Comparison of ENCODE assay signal across 8 cellular contexts in genomic region chr1:19341201-19342076, GRCh38. TPM values are rescaled to one million over a fixed set of nuclear protein-coding genes. Genes with fewer than 3 reads are reported as not detected.
DNase-seq lines count a peak whose midpoint lies in the region; ATAC-seq and TF ChIP-seq lines count a peak whose summit lies in the region.

No MANE protein-coding gene starts in this region.

- no peak overlapping the region for H3K4me2 ChIP-seq in parathyroid adenoma (ENCODE audit: low read length)

- peak; percentile 69 for TF ChIP-seq CTCF in parathyroid adenoma (IDR thresholded peaks at IDR 0.05)
- TF ChIP-seq CTCF in transverse colon (IDR thresholded peaks at IDR 0.05), result peak; percentile 88 to 92 (median 91)

- no peak overlapping the region for H3K27ac ChIP-seq in SJSA1
- H3K27ac ChIP-seq in parathyroid adenoma, result no peak overlapping the region
- peak overlapping the region in 1 of 4 donors; percentile 52 for H3K27ac ChIP-seq in transverse colon

- H3K9ac ChIP-seq in parathyroid adenoma, result no peak overlapping the region

- H2AFZ ChIP-seq in parathyroid adenoma, result no peak overlapping the region

- no peak for TF ChIP-seq POLR2A in transverse colon (IDR thresholded peaks at IDR 0.05)

- in situ Hi-C loops in transverse colon (cut with MboI; ENCODE audit: low pct_ligation_motif_present in 1 of 4, low pct_unique_long_range_greater_than_20kb in 1 of 4, low sequenced_read_pairs in 3 of 4), result loop anchor here in 3 of 4 donors (5.0 to 10.0 kb wide), 2 partner anchors 311 to 313 kb away; no protein-coding TSS in a partner anchor

- no peak for ATAC-seq in GM18511 (IDR thresholded peaks at IDR 0.05; ENCODE audit: unreplicated experiment)

- TF ChIP-seq EP300 in transverse colon (IDR thresholded peaks at IDR 0.05; ENCODE audit: low read depth), result no peak

- WGBS in transverse colon (ENCODE audit: low coverage in 1 of 2), 2 donors, result 47 to 61% methylated on average over 5 to 25 of the region's 25 CpGs

- H3K27me3 ChIP-seq in SJSA1 (replicated peaks) (no peaks in the 10 kb centered on the region), parathyroid adenoma (ENCODE audit: control insufficient read depth, insufficient read depth, low read length) (no peaks in the 10 kb centered on the region), transverse colon (no peaks in the 10 kb centered on the region)

- no peaks in the 10 kb centered on the region for H3K79me2 ChIP-seq in parathyroid adenoma

- no peaks in the 10 kb centered on the region for H3K9me3 ChIP-seq in SJSA1 (replicated peaks)
- no peaks in the 10 kb centered on the region for H3K9me3 ChIP-seq in parathyroid adenoma (ENCODE audit: control insufficient read depth, low read length)
- no peaks in the 10 kb centered on the region for H3K9me3 ChIP-seq in transverse colon

- DNase-seq in COLO668 (lab: John Stamatoyannopoulos, UW; ENCODE audit: unreplicated experiment) (peak; percentile 80), HT1080 (ENCODE audit: low read depth) (peak; percentile 62), SJSA1 (ENCODE audit: low read depth in 1 of 2, low spot score in 2 of 2) (peak; percentile 49 to 76), germinal center (ENCODE audit: low spot score) (peak; percentile 84), transverse colon (peak; percentile 80)
- peak; percentile 64 for DNase-seq in activated gamma-delta T cell treated with anti-CD3 and anti-CD28 coated beads, Interleukin-2, amount 50 U/mL, for 16 hours (ENCODE audit: low read depth)

- no peaks in the 10 kb centered on the region for H3K4me1 ChIP-seq in SJSA1 (replicated peaks)
- no peaks in the 10 kb centered on the region for H3K4me1 ChIP-seq in parathyroid adenoma
- H3K4me1 ChIP-seq in transverse colon, result peaks cover 0 to 7% (median 2%) of the 10 kb centered on the region in 4 donors

- H3K36me3 ChIP-seq in SJSA1 (peaks cover 85% of the 10 kb centered on the region), parathyroid adenoma (ENCODE audit: control insufficient read depth, insufficient read depth, low read length) (no peaks in the 10 kb centered on the region), transverse colon (peaks cover 0 to 27% (median 7%) of the 10 kb centered on the region in 4 donors)

- no peak overlapping the region for H3K4me3 ChIP-seq in SJSA1
- H3K4me3 ChIP-seq in parathyroid adenoma (ENCODE audit: low read depth, low read length), result no peak overlapping the region
- H3K4me3 ChIP-seq in transverse colon, result no peak overlapping the region

- intact Hi-C loops in transverse colon (cut with DNase I; ENCODE audit: low total_unique reads), result no loop called here

RNA-seq across cellular contexts. Expression of gene SLC66A1, which starts 29.3 kb away (rescaled TPM):
- total RNA-seq in HT1080 (2014; rRNA removed; shearing (Covaris generic)), result 23.6 and 26.9 TPM in 2 replicates
- 17.1 and 21.2 TPM in 2 replicates for polyA plus RNA-seq in HT1080 (2015; cell fraction: cytosol; rRNA removed)
- polyA plus RNA-seq in HT1080 (2015; cell fraction: nucleus; rRNA removed), result 26.4 and 27.0 TPM in 2 replicates
- 11.5 and 14.8 TPM in 2 replicates for total RNA-seq in SJSA1 (2014; rRNA removed; shearing (Covaris generic))
- total RNA-seq in transverse colon, result 10 to 100 TPM; 19.1 to 53.9 (median 35.3) TPM

RNA-seq across cellular contexts. Expression of gene AKR7A2, which starts 29.5 kb away (rescaled TPM):
- total RNA-seq in HT1080 (2014; rRNA removed; shearing (Covaris generic)), result 124 and 139 TPM in 2 replicates
- 119 and 160 TPM in 2 replicates for polyA plus RNA-seq in HT1080 (2015; cell fraction: cytosol; rRNA removed)
- polyA plus RNA-seq in HT1080 (2015; cell fraction: nucleus; rRNA removed), result 62.8 and 78.3 TPM in 2 replicates
- 79.7 and 94.5 TPM in 2 replicates for total RNA-seq in SJSA1 (2014; rRNA removed; shearing (Covaris generic))
- total RNA-seq in transverse colon, result 100 to 1,000 TPM in 2 of 4 donors, 10 to 100 TPM in 2; 64.7 to 169 (median 112) TPM

RNA-seq across cellular contexts. Expression of gene AKR7A3, which starts 52.9 kb away (rescaled TPM):
- total RNA-seq in HT1080 (2014; rRNA removed; shearing (Covaris generic)), result 0.07 and 0.23 TPM in 2 replicates
- 0.05 and 0.17 TPM in 2 replicates for polyA plus RNA-seq in HT1080 (2015; cell fraction: cytosol; rRNA removed)
- polyA plus RNA-seq in HT1080 (2015; cell fraction: nucleus; rRNA removed), result 2.0 and 3.1 TPM in 2 replicates
- 0.21 and 0.53 TPM in 2 replicates for total RNA-seq in SJSA1 (2014; rRNA removed; shearing (Covaris generic))
- 100 to 1,000 TPM in 2 of 4 donors, 10 to 100 TPM in 2; 77.8 to 167 (median 102) TPM for total RNA-seq in transverse colon

Comparison
In these comparisons a context has a peak if more than half of its experiments do, and no peak if none do; other contexts are left out.
1. RNA of gene AKR7A3, which starts 52.9 kb away (total RNA-seq): 77.8 to 167 TPM in transverse colon; 0.07 to 0.23 TPM in HT1080 and 0.21 to 0.53 TPM in SJSA1; every median in the first group is over 10 times any median in the second.
2. Peak in every context shown above with its lines, with median percentiles within 50 percentile points of each other: DNase-seq.